21 cellular contexts compared by ENCODE assay signal in the genomic region with DNA sequence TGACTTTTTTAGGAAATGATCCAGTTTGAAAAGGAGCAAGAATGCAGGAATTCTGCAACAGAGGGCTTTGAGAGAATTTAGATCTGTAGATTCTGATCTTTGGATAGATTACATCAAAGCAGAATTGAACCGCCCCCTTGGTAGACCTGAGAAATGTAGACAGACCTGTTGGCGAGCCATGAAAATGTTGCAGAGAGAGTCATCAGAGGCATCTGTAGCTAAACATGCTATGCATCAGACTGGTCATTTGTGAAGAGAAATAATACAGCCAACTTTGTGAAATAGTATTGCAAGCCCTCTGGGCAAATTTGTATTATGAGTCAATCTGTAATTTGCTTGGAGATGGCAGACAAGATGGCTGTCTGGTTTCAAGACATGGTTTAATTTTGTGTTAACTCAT. TPM values are rescaled to one million over a fixed set of nuclear protein-coding genes. Genes with fewer than 3 reads are reported as not detected.
DNase-seq lines count a peak whose midpoint lies in the region; ATAC-seq and TF ChIP-seq lines count a peak whose summit lies in the region.
"Had no signal": no experiment of that assay in that cellular context is flagged by ENCODE, and none has a peak within 500 bp of the region (broad histone marks: within the 10 kb centered on the region; RNA-seq: fewer than 3 reads in every experiment).

No MANE protein-coding gene starts in this region.

- DNase-seq in MCF 10A (ENCODE audit: unreplicated experiment): peak; percentile 67
- DNase-seq in breast epithelium (ENCODE audit: low spot score in 2 of 2): no peak
- no peak for DNase-seq in SJSA1 (ENCODE audit: low read depth in 1 of 2, low spot score in 2 of 2)
- peak; percentile 28 for DNase-seq in hepatocyte (ENCODE audit: low spot score)
- no peak for DNase-seq in type B pancreatic cell (ENCODE audit: extremely low spot score, unreplicated experiment)
- DNase-seq in glutamatergic neuron: no peak
- no peak for DNase-seq in H7
- DNase-seq: activated CD4-positive, alpha-beta memory T cell treated with anti-CD3 and anti-CD28 coated beads, Interleukin-2, amount 10 ng/mL, durations not matched to agents 7 days and 5 days; activated CD4-positive, CD25-positive, alpha-beta regulatory T cell; activated naive CD4-positive, alpha-beta T cell treated with anti-CD3 and anti-CD28 coated beads for 36 hours; activated T-cell treated with anti-CD3 and anti-CD28 coated beads, Interleukin-2, amount 50 U/mL, for 1 hour; aorta; GOT3; NCI-H1930; NCI-H345; psoas muscle; SK-N-SH had no signal

- TF ChIP-seq CTCF in MCF 10A (IDR thresholded peaks at IDR 0.05; ENCODE audit: unreplicated experiment) (no peak), breast epithelium (IDR thresholded peaks at IDR 0.05) (no peak), hepatocyte (IDR thresholded peaks at IDR 0.05; ENCODE audit: poor library complexity) (no peak), type B pancreatic cell (conservative IDR thresholded peaks at IDR 0.05) (no peak), glutamatergic neuron (IDR thresholded peaks at IDR 0.05; ENCODE audit: partially characterized antibody, unreplicated experiment) (no peak)

- H3K36me3 ChIP-seq in breast epithelium: no peaks in the 10 kb centered on the region
- peaks cover 3% of the 10 kb centered on the region; the same call in 1 of the 2 replicates for H3K36me3 ChIP-seq in SJSA1
- H3K36me3 ChIP-seq in hepatocyte (replicated peaks; ENCODE audit: insufficient read depth, low read depth): no peaks in the 10 kb centered on the region
- H3K36me3 ChIP-seq in H7 (replicated peaks; ENCODE audit: control insufficient read depth, insufficient read depth, low read length): no peaks in the 10 kb centered on the region

- no peaks in the 10 kb centered on the region for H3K9me2 ChIP-seq in hepatocyte (replicated peaks; ENCODE audit: insufficient read depth)
- H3K9me2 ChIP-seq: SK-N-SH had no signal

- intact Hi-C loops in MCF 10A (cut with micrococcal nuclease): no loop called here
- intact Hi-C loops in breast epithelium (cut with DNase I; ENCODE audit: low total_unique reads): no loop called here

- H3K4me1 ChIP-seq in breast epithelium (no peaks in the 10 kb centered on the region), SJSA1 (replicated peaks) (peaks cover 31% of the 10 kb centered on the region), hepatocyte (ENCODE audit: insufficient read depth) (peaks cover 15% of the 10 kb centered on the region)

- H3K79me2 ChIP-seq in hepatocyte: no peaks in the 10 kb centered on the region

- H3K27ac ChIP-seq in breast epithelium (no peak overlapping the region), SJSA1 (peak overlapping the region; percentile 94; the same call in 1 of the 2 replicates), hepatocyte (peak overlapping the region; percentile 68)
- H3K27ac ChIP-seq: BLaER1 treated with 17β-estradiol and CSF1 and Interleukin-3, amounts not matched to agents 10 nM and 100 nM; KMS-11; psoas muscle had no signal

- no peak for ATAC-seq in GM18858 (IDR thresholded peaks at IDR 0.05; ENCODE audit: unreplicated experiment)
- ATAC-seq: left lobe of liver, psoas muscle had no signal

- POLR2A ChIA-PET in MCF 10A (lab: Yijun Ruan, JAX): interaction anchor here (0.7 to 8.3 kb wide), 15 partner anchors 9 to 376 kb away, joined by 3 to 87 read pairs (median 5); no protein-coding TSS in a partner anchor

- H3K9me3 Mint-ChIP-seq in MCF 10A (ENCODE audit: unreplicated experiment): peaks cover 2% of the 10 kb centered on the region
- peaks cover 4% of the 10 kb centered on the region for H3K9me3 Mint-ChIP-seq in type B pancreatic cell
- no peaks in the 10 kb centered on the region for H3K9me3 Mint-ChIP-seq in glutamatergic neuron (ENCODE audit: unreplicated experiment)

- TF ChIP-seq POLR2A in breast epithelium (IDR thresholded peaks at IDR 0.05): no peak

- H4K20me1 ChIP-seq in hepatocyte (ENCODE audit: insufficient read depth, poor library complexity, severe bottlenecking): no peaks in the 10 kb centered on the region
- H4K20me1 ChIP-seq: BLaER1 treated with 17β-estradiol and CSF1 and Interleukin-3, amounts not matched to agents 10 nM and 100 nM had no signal

- H3K4me1 Mint-ChIP-seq in MCF 10A (ENCODE audit: insufficient read depth, unreplicated experiment) (peaks cover 31% of the 10 kb centered on the region), type B pancreatic cell (ENCODE audit: unreplicated experiment) (peaks cover 15% of the 10 kb centered on the region), glutamatergic neuron (ENCODE audit: low read depth, unreplicated experiment) (peaks cover 7% of the 10 kb centered on the region)

- H3K27ac Mint-ChIP-seq in MCF 10A (ENCODE audit: low read depth, unreplicated experiment) (peak overlapping the region; percentile 82), type B pancreatic cell (peak overlapping the region; percentile 94), glutamatergic neuron (ENCODE audit: unreplicated experiment) (no peak overlapping the region)
- H3K27ac Mint-ChIP-seq: activated CD4-positive, alpha-beta memory T cell treated with anti-CD3 and anti-CD28 coated beads, Interleukin-2, amount 10 ng/mL, durations not matched to agents 7 days and 5 days; activated naive CD4-positive, alpha-beta T cell treated with anti-CD3 and anti-CD28 coated beads for 36 hours had no signal

- H3K4me3 Mint-ChIP-seq in MCF 10A (ENCODE audit: unreplicated experiment): no peak overlapping the region
- H3K4me3 Mint-ChIP-seq in type B pancreatic cell: peak overlapping the region; percentile 44
- no peak overlapping the region for H3K4me3 Mint-ChIP-seq in glutamatergic neuron (ENCODE audit: unreplicated experiment)
- H3K4me3 Mint-ChIP-seq: activated CD4-positive, alpha-beta memory T cell treated with anti-CD3 and anti-CD28 coated beads, Interleukin-2, amount 10 ng/mL, durations not matched to agents 7 days and 5 days; activated naive CD4-positive, alpha-beta T cell treated with anti-CD3 and anti-CD28 coated beads for 36 hours had no signal

- WGBS in hepatocyte (ENCODE audit: low lambda C conversion rate, missing lambda C conversion rate): 77% methylated on average over 2 of the region's 2 CpGs

- H3K9me3 ChIP-seq in breast epithelium: no peaks in the 10 kb centered on the region
- no peaks in the 10 kb centered on the region for H3K9me3 ChIP-seq in SJSA1 (replicated peaks)
- H3K9me3 ChIP-seq in hepatocyte (ENCODE audit: low read depth): no peaks in the 10 kb centered on the region
- H3K9me3 ChIP-seq: psoas muscle had no signal

- CTCF ChIA-PET in MCF 10A (lab: Yijun Ruan, JAX): interaction anchor here (0.6 to 9.8 kb wide), 5 partner anchors 28 to 238 kb away, joined by 3 to 111 read pairs (median 3); no protein-coding TSS in a partner anchor

- no peak overlapping the region for H2AFZ ChIP-seq in hepatocyte

- no peak overlapping the region for H3K4me2 ChIP-seq in hepatocyte
- H3K4me2 ChIP-seq: BLaER1 treated with 17β-estradiol and CSF1 and Interleukin-3, amounts not matched to agents 10 nM and 100 nM; KMS-11 had no signal

- no peaks in the 10 kb centered on the region for H3K27me3 Mint-ChIP-seq in MCF 10A (ENCODE audit: insufficient read depth, unreplicated experiment)
- no peaks in the 10 kb centered on the region for H3K27me3 Mint-ChIP-seq in type B pancreatic cell
- peaks cover 5% of the 10 kb centered on the region for H3K27me3 Mint-ChIP-seq in glutamatergic neuron (ENCODE audit: unreplicated experiment)
- H3K27me3 Mint-ChIP-seq: activated CD4-positive, alpha-beta memory T cell treated with anti-CD3 and anti-CD28 coated beads, Interleukin-2, amount 10 ng/mL, durations not matched to agents 7 days and 5 days had no signal

- no peak overlapping the region for H3K4me3 ChIP-seq in breast epithelium
- no peak overlapping the region for H3K4me3 ChIP-seq in SJSA1
- no peak overlapping the region for H3K4me3 ChIP-seq in hepatocyte
- no peak overlapping the region for H3K4me3 ChIP-seq in H7 (ENCODE audit: insufficient read depth, low read depth, low read length)
- H3K4me3 ChIP-seq: BLaER1 treated with 17β-estradiol and CSF1 and Interleukin-3, amounts not matched to agents 10 nM and 100 nM; psoas muscle had no signal

- H3K36me3 Mint-ChIP-seq in MCF 10A (ENCODE audit: insufficient read depth, unreplicated experiment) (peaks cover 4% of the 10 kb centered on the region), type B pancreatic cell (no peaks in the 10 kb centered on the region), glutamatergic neuron (ENCODE audit: unreplicated experiment) (no peaks in the 10 kb centered on the region)

- BruUV-seq in MCF 10A (replicated peaks; lab: Mats Ljungman, UMichigan): no TSS peak

- H3K27me3 ChIP-seq in breast epithelium (no peaks in the 10 kb centered on the region), SJSA1 (replicated peaks) (no peaks in the 10 kb centered on the region), hepatocyte (no peaks in the 10 kb centered on the region), H7 (ENCODE audit: control insufficient read depth, insufficient read depth, low read length) (no peaks in the 10 kb centered on the region)
- H3K27me3 ChIP-seq: BLaER1 treated with 17β-estradiol and CSF1 and Interleukin-3, amounts not matched to agents 10 nM and 100 nM had no signal

RNA-seq across cellular contexts. Expression of gene C1GALT1, which starts 4.3 kb away (rescaled TPM):
- 30.9 and 39.6 TPM in 2 replicates for total RNA-seq in MCF 10A (2022)
- 10 to 100 TPM; 30.8 to 35.5 (median 34.7) TPM for total RNA-seq in breast epithelium
- 44.9 and 66.0 TPM in 2 replicates for total RNA-seq in SJSA1 (2014; rRNA removed; shearing (Covaris generic))
- total RNA-seq in hepatocyte: 65.4 and 71.8 TPM in 2 replicates
- polyA plus RNA-seq in hepatocyte: 37.1 and 38.7 TPM in 2 replicates
- 48.8 and 58.8 TPM in 2 replicates for total RNA-seq in type B pancreatic cell (ENCODE audit: low replicate concordance)
- 15.3 TPM for total RNA-seq in glutamatergic neuron (ENCODE audit: unreplicated experiment)
- 55.9 and 101 TPM in 2 replicates for total RNA-seq in H7 (2014; rRNA removed; shearing (Covaris generic))

Comparison
In these comparisons a context has a peak if more than half of its experiments do, and no peak if none do; other contexts are left out.
1. DNase-seq: peak in MCF 10A (single experiment) and hepatocyte (single experiment); none in breast epithelium (0 of 2), SJSA1 (0 of 2), type B pancreatic cell (single experiment), glutamatergic neuron (single experiment) and H7 (single experiment).
2. H3K27ac ChIP-seq: peak in SJSA1 (single experiment) and hepatocyte (single experiment); none in breast epithelium (0 of 2).